16 cellular contexts compared by ENCODE assay signal in the genomic region with DNA sequence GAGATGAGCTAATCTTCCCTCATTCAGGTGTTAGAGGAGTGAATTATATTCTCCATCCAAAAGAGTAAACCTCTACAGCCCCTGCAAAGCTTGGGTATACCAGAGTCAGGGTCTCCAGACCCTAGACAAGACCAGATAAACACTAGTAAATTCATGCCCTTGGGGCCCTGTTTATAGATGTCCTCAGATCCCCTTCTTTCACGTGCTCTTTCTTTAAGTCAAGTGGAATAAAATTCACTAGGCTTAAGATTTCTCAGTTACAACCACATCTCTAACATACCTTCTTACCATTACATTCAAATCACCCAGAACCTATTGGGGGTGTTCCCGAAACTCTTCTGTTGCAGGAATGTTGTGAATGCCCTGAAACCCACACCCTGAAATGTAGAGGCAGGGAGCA.
"Had no signal": no experiment of that assay in that cellular context is flagged by ENCODE, and none has a peak within 500 bp of the region (broad histone marks: within the 10 kb centered on the region; RNA-seq: fewer than 3 reads in every experiment).

No MANE protein-coding gene starts in this region.

- H3K27ac Mint-ChIP-seq: activated naive CD8-positive, alpha-beta T cell treated with anti-CD3 and anti-CD28 coated beads, Interleukin-2, amount 10 ng/mL, durations not matched to agents 7 days and 5 days; nephron progenitor cell had no signal

- H3K27me3 ChIP-seq: brain microvascular endothelial cell, right atrium auricular region, testis, upper lobe of right lung had no signal

- H3K36me3 Mint-ChIP-seq: activated naive CD8-positive, alpha-beta T cell treated with anti-CD3 and anti-CD28 coated beads, Interleukin-2, amount 10 ng/mL, durations not matched to agents 7 days and 5 days had no signal

- DNase-seq: activated CD4-positive, alpha-beta T cell treated with anti-CD3 and anti-CD28 coated beads, Interleukin-2, amount 50 U/mL, for 4 hours; activated naive CD8-positive, alpha-beta T cell treated with anti-CD3 and anti-CD28 coated beads, Interleukin-2, amount 10 ng/mL, durations not matched to agents 7 days and 5 days; brain microvascular endothelial cell; central memory CD4-positive, alpha-beta T cell; foreskin melanocyte; head of caudate nucleus; kidney; midbrain; nephron progenitor cell; T-helper 2 cell; testis; upper lobe of right lung; WERI-Rb-1 had no signal

- H3K36me3 ChIP-seq: brain microvascular endothelial cell, prostate gland, right atrium auricular region, upper lobe of right lung, WERI-Rb-1 had no signal

- H3K4me3 ChIP-seq: prostate gland, right atrium auricular region, testis, upper lobe of right lung had no signal

- H3K9me3 ChIP-seq: prostate gland, right atrium auricular region, testis, upper lobe of right lung had no signal

- H3K4me1 ChIP-seq: prostate gland had no signal

- H3K27ac ChIP-seq: brain microvascular endothelial cell, prostate gland, right atrium auricular region, testis, upper lobe of right lung, WERI-Rb-1 had no signal

- ATAC-seq: left lobe of liver, upper lobe of right lung had no signal

- H3K4me3 Mint-ChIP-seq: activated naive CD8-positive, alpha-beta T cell treated with anti-CD3 and anti-CD28 coated beads, Interleukin-2, amount 10 ng/mL, durations not matched to agents 7 days and 5 days; nephron progenitor cell had no signal

- H3K9me3 Mint-ChIP-seq: activated naive CD8-positive, alpha-beta T cell treated with anti-CD3 and anti-CD28 coated beads, Interleukin-2, amount 10 ng/mL, durations not matched to agents 7 days and 5 days had no signal
